ENCODE assay signal across 18 cellular contexts in genomic region chr4:42310343-42310742, GRCh38.
A peak's percentile ranks its signal among the peaks of the same experiment; 100 is the strongest.
DNase-seq lines count a peak whose midpoint lies in the region; ATAC-seq and TF ChIP-seq lines count a peak whose summit lies in the region.
"Had no signal": no experiment of that assay in that cellular context is flagged by ENCODE, and none has a peak within 500 bp of the region (broad histone marks: within the 10 kb centered on the region; RNA-seq: fewer than 3 reads in every experiment).

No MANE protein-coding gene starts in this region.

- H3K4me1 ChIP-seq in GM23338 (ENCODE audit: insufficient read depth) (peaks cover 23% of the 10 kb centered on the region), endodermal cell (ENCODE audit: control insufficient read depth, insufficient read depth, low read length) (no peaks in the 10 kb centered on the region), mesendoderm (ENCODE audit: control insufficient read depth, low read depth, low read length) (peaks cover 7% of the 10 kb centered on the region)
- H3K4me1 ChIP-seq: Caco-2 had no signal

- ATAC-seq in GM23338 (peak; percentile 44; the same call in 2 of the 3 replicates), HG03159 (IDR thresholded peaks at IDR 0.05; ENCODE audit: unreplicated experiment) (no peak)
- ATAC-seq: HepG2 had no signal

- H4K5ac ChIP-seq in mesendoderm (ENCODE audit: low read length) = no peak overlapping the region

- H3K4me3 Mint-ChIP-seq in GM23338 = no peak overlapping the region
- no peak overlapping the region for H3K4me3 Mint-ChIP-seq in endodermal cell
- H3K4me3 Mint-ChIP-seq: CD4-positive, alpha-beta T cell had no signal

- H2AK5ac ChIP-seq in mesendoderm (ENCODE audit: low read length) = no peak overlapping the region

- H3K4me3 ChIP-seq in GM23338 (peak overlapping the region; percentile 32; the same call in 1 of the 2 replicates), endodermal cell (ENCODE audit: low read length) (no peak overlapping the region), mesendoderm (ENCODE audit: low read length) (no peak overlapping the region)
- H3K4me3 ChIP-seq: GM23248 had no signal

- H3K27ac ChIP-seq in GM23338 (ENCODE audit: low read depth) = no peak overlapping the region
- no peak overlapping the region for H3K27ac ChIP-seq in endodermal cell (ENCODE audit: low read depth, low read length)
- H3K27ac ChIP-seq in mesendoderm (ENCODE audit: low read depth, low read length) = no peak overlapping the region
- H3K27ac ChIP-seq: C4-2B, GM23248 had no signal

- no peaks in the 10 kb centered on the region for H3F3A ChIP-seq in GM23338 (replicated peaks; ENCODE audit: low read depth)

- peaks cover 28% of the 10 kb centered on the region for H3K9me3 ChIP-seq in endodermal cell (ENCODE audit: control insufficient read depth, low read length)
- H3K9me3 ChIP-seq: Caco-2 had no signal

- H3K23ac ChIP-seq in mesendoderm (ENCODE audit: low read length) = no peak overlapping the region

- peak overlapping the region; percentile 83 for H2AFZ ChIP-seq in GM23338
- H2AFZ ChIP-seq: GM23248 had no signal

- H3K4ac ChIP-seq in mesendoderm (ENCODE audit: low read depth, low read length) = no peak overlapping the region

- TF ChIP-seq CTCF in GM23338 (conservative IDR thresholded peaks at IDR 0.05; ENCODE audit: low read depth in 2 of 2) (no peak), endodermal cell (conservative IDR thresholded peaks at IDR 0.05) (no peak)

- peaks cover 22% of the 10 kb centered on the region for H3K4me1 Mint-ChIP-seq in GM23338
- peaks cover 25% of the 10 kb centered on the region for H3K4me1 Mint-ChIP-seq in endodermal cell

- H2BK15ac ChIP-seq in mesendoderm (replicated peaks; ENCODE audit: low read depth) = no peak overlapping the region

- H3K9me3 Mint-ChIP-seq in GM23338 (peaks cover 19% of the 10 kb centered on the region), endodermal cell (peaks cover 29% of the 10 kb centered on the region)
- H3K9me3 Mint-ChIP-seq: CD4-positive, alpha-beta T cell had no signal

- peaks cover 7% of the 10 kb centered on the region; the same call in 1 of the 2 replicates for H3K9me2 ChIP-seq in GM23338 (ENCODE audit: insufficient read depth)

- H3K36me3 ChIP-seq in GM23338 (ENCODE audit: insufficient read depth) = peaks cover 3% of the 10 kb centered on the region; the same call in 1 of the 2 replicates
- H3K36me3 ChIP-seq in endodermal cell (ENCODE audit: control insufficient read depth, insufficient read depth, low read length) = no peaks in the 10 kb centered on the region
- H3K36me3 ChIP-seq in mesendoderm (ENCODE audit: control insufficient read depth, insufficient read depth, low read length) = no peaks in the 10 kb centered on the region

- no peaks in the 10 kb centered on the region for H4K20me1 ChIP-seq in GM23338 (replicated peaks; ENCODE audit: insufficient read depth)

- WGBS in endodermal cell (ENCODE audit: insufficient coverage in 1 of 2, insufficient read length in 1 of 2), 2 experiments = 56 to 68% methylated on average over 4 to 5 of the region's 5 CpGs
- WGBS in mesendoderm (ENCODE audit: extremely low coverage, insufficient coverage, low lambda C conversion rate) = no CpG with 5 or more reads among the region's 5 CpGs

- H2BK120ac ChIP-seq in mesendoderm (ENCODE audit: low read depth, low read length) = no peak overlapping the region

- DNase-seq in GM23338 (ENCODE audit: low spot score) = peak; percentile 49
- peak; percentile 85 for DNase-seq in SK-N-DZ (ENCODE audit: low spot score)
- DNase-seq in endodermal cell = peak; percentile 66
- peak; percentile 39 for DNase-seq in mesendoderm
- no peak for DNase-seq in GM19238 (ENCODE audit: insufficient read length, low spot score)
- no peak for DNase-seq in SKM-1 (lab: John Stamatoyannopoulos, UW; ENCODE audit: unreplicated experiment)
- no peak for DNase-seq in medulla oblongata (ENCODE audit: extremely low spot score)
- DNase-seq: ACHN; Caco-2; CD4-positive, alpha-beta T cell; GF-D8; GM23248; HCEC 1CT; Kasumi-1; KG1 had no signal

- no peak overlapping the region for H3K56ac ChIP-seq in mesendoderm (ENCODE audit: low read length)

- H3K9ac ChIP-seq in endodermal cell (ENCODE audit: extremely low read depth, low read length, poor library complexity, severe bottlenecking) (no peak overlapping the region), mesendoderm (ENCODE audit: low read length) (no peak overlapping the region)
- H3K9ac ChIP-seq: GM23248 had no signal

- no peak overlapping the region for H3K18ac ChIP-seq in mesendoderm (ENCODE audit: low read length)

- H4K8ac ChIP-seq in mesendoderm (ENCODE audit: low read depth, low read length) = no peak overlapping the region

- H3K27me3 Mint-ChIP-seq in GM23338 (ENCODE audit: insufficient read depth, low read depth, poor library complexity) = peaks cover 8% of the 10 kb centered on the region
- no peaks in the 10 kb centered on the region for H3K27me3 Mint-ChIP-seq in endodermal cell (ENCODE audit: insufficient read depth)

- H3K79me1 ChIP-seq in mesendoderm (ENCODE audit: low read length) = no peaks in the 10 kb centered on the region

- H3K4me2 ChIP-seq in GM23338 = peak overlapping the region; percentile 71
- no peak overlapping the region for H3K4me2 ChIP-seq in mesendoderm (ENCODE audit: low read length)

- H3K79me2 ChIP-seq in GM23338 (replicated peaks; ENCODE audit: insufficient read depth) (no peaks in the 10 kb centered on the region), mesendoderm (ENCODE audit: control insufficient read depth, insufficient read depth, low read length) (no peaks in the 10 kb centered on the region)

- H3K27me3 ChIP-seq in GM23338 (ENCODE audit: insufficient read depth) (no peaks in the 10 kb centered on the region), endodermal cell (ENCODE audit: control insufficient read depth, insufficient read depth, low read length, poor library complexity, severe bottlenecking) (no peaks in the 10 kb centered on the region), mesendoderm (ENCODE audit: insufficient read depth, low read length, poor library complexity) (no peaks in the 10 kb centered on the region)

- H3K27ac Mint-ChIP-seq in GM23338 (no peak overlapping the region), endodermal cell (no peak overlapping the region)
- H3K27ac Mint-ChIP-seq: CD4-positive, alpha-beta T cell had no signal

- peaks cover 20% of the 10 kb centered on the region for H3K36me3 Mint-ChIP-seq in GM23338 (ENCODE audit: low read depth)
- H3K36me3 Mint-ChIP-seq in endodermal cell (ENCODE audit: low read depth) = peaks cover 13% of the 10 kb centered on the region

- H2BK5ac ChIP-seq in mesendoderm (ENCODE audit: low read length) = no peak overlapping the region

TF ChIP-seq in GM23338, 12 proteins besides CTCF, POLR2A, EP300 and RAD21 (continues in another document):
- no peak for TF ChIP-seq ETS1 (IDR thresholded peaks at IDR 0.05)
- TF ChIP-seq EZH2phosphoT487 (IDR thresholded peaks at IDR 0.05; ENCODE audit: unreplicated experiment) = no peak
- no peak for TF ChIP-seq EZH2 (IDR thresholded peaks at IDR 0.05; ENCODE audit: low read depth, unreplicated experiment)
- TF ChIP-seq JUNB (IDR thresholded peaks at IDR 0.05; ENCODE audit: unreplicated experiment) = no peak
- TF ChIP-seq STAT1 (IDR thresholded peaks at IDR 0.05; ENCODE audit: unreplicated experiment) = no peak
- TF ChIP-seq NANOG (IDR thresholded peaks at IDR 0.05; ENCODE audit: borderline replicate concordance) = no peak

Comparison
In these comparisons a context has a peak if more than half of its experiments do, and no peak if none do; other contexts are left out.
1. DNase-seq: peak in GM23338 (single experiment), SK-N-DZ (single experiment), endodermal cell (single experiment) and mesendoderm (single experiment); none in GM19238 (single experiment), SKM-1 (single experiment) and medulla oblongata (single experiment).